21 cellular contexts compared by ENCODE assay signal in the genomic region with DNA sequence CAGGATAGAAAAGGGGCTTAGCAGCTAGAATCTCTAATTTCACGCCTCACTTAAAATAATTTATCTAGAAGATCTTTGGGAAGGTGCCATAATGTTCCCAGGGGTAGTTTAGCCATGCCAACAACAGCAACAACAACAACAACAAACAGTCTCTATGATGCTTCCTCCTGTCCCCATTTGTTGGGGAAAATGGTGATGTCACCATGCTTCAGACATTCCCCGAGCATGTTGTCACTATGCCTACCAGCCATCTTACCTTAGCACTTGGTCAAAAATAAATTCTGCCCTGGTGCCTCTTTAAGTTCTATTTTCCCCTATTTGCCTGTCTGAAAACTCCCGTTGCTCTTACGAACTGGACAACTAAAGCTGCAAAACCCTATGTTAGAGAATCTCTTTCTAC.
"Had no signal": no experiment of that assay in that cellular context is flagged by ENCODE, and none has a peak within 500 bp of the region (broad histone marks: within the 10 kb centered on the region; RNA-seq: fewer than 3 reads in every experiment).

No MANE protein-coding gene starts in this region.

- H3K27me3 Mint-ChIP-seq: effector memory CD8-positive, alpha-beta T cell had no signal

- H3K4me3 ChIP-seq: adrenal gland, ascending aorta, breast epithelium, colonic mucosa, dorsolateral prefrontal cortex, heart right ventricle, left ventricle myocardium inferior, ovary, prostate gland, tibial artery had no signal

- H3K9me3 Mint-ChIP-seq: nephron had no signal

- H3K36me3 ChIP-seq: adrenal gland, ascending aorta, breast epithelium, colonic mucosa, heart right ventricle, left ventricle myocardium inferior, neutrophil, ovary, prostate gland, tibial artery had no signal

- H3K4me1 Mint-ChIP-seq: nephron had no signal

- H3K4me1 ChIP-seq: ascending aorta, breast epithelium, colonic mucosa, prostate gland, tibial artery had no signal

- ATAC-seq: effector memory CD8-positive, alpha-beta T cell; heart right ventricle had no signal

- H3K27me3 ChIP-seq: adrenal gland, ascending aorta, breast epithelium, colonic mucosa, dorsolateral prefrontal cortex, heart right ventricle, neutrophil, ovary had no signal

- H3K9me3 ChIP-seq: adrenal gland, ascending aorta, breast epithelium, colonic mucosa, heart right ventricle, left ventricle myocardium inferior, neutrophil, ovary, prostate gland, tibial artery had no signal

- DNase-seq: activated naive CD4-positive, alpha-beta T cell; activated T-cell treated with anti-CD3 and anti-CD28 coated beads, Interleukin-2, amount 50 U/mL, for 1 hour; adrenal gland; colonic mucosa; dorsolateral prefrontal cortex; effector memory CD8-positive, alpha-beta T cell; heart right ventricle; left ventricle myocardium inferior; ovary; stimulated activated CD4-positive, alpha-beta T cell treated with anti-CD3 and anti-CD28 coated beads, Interleukin-12 subunit alpha, Interleukin-12 subunit beta, amount 100 ng/mL, for 4 hours; stimulated activated CD4-positive, alpha-beta T cell treated with anti-CD3 and anti-CD28 coated beads, Interleukin-1b, Interleukin-23, amount 100 ng/mL, for 48 hours; substantia nigra; T-helper 1 cell; tibial artery had no signal

- H3K27ac Mint-ChIP-seq: activated naive CD8-positive, alpha-beta T cell; effector memory CD8-positive, alpha-beta T cell; nephron; stimulated activated naive CD8-positive, alpha-beta T cell treated with anti-CD3 and anti-CD28 coated beads, Interleukin-15, Interleukin-2, amounts not matched to agents 100 ng/mL and 50 ng/mL, for 24 hours had no signal

- H3K4me3 Mint-ChIP-seq: activated naive CD8-positive, alpha-beta T cell; effector memory CD8-positive, alpha-beta T cell; nephron; stimulated activated naive CD8-positive, alpha-beta T cell treated with anti-CD3 and anti-CD28 coated beads, Interleukin-15, Interleukin-2, amounts not matched to agents 100 ng/mL and 50 ng/mL, for 24 hours had no signal

- H3K27ac ChIP-seq: adrenal gland, ascending aorta, breast epithelium, colonic mucosa, dorsolateral prefrontal cortex, heart right ventricle, left ventricle myocardium inferior, neutrophil, ovary, prostate gland, tibial artery had no signal

- H3K36me3 Mint-ChIP-seq: activated naive CD8-positive, alpha-beta T cell had no signal
